ENCODE assay signal across 18 cellular contexts in genomic region chr22:34973016-34973415, GRCh38.
DNase-seq lines count a peak whose midpoint lies in the region; ATAC-seq and TF ChIP-seq lines count a peak whose summit lies in the region.
"Had no signal": no experiment of that assay in that cellular context is flagged by ENCODE, and none has a peak within 500 bp of the region (broad histone marks: within the 10 kb centered on the region; RNA-seq: fewer than 3 reads in every experiment).

No MANE protein-coding gene starts in this region.

- H3K79me1 ChIP-seq in mesenchymal stem cell (replicated peaks; ENCODE audit: low read length, poor library complexity, severe bottlenecking), result no peaks in the 10 kb centered on the region

- ATAC-seq in upper lobe of right lung, result no peak
- ATAC-seq: Panc1 had no signal

- H2BK120ac ChIP-seq in mesenchymal stem cell (ENCODE audit: low read depth, low read length), result no peak overlapping the region

- no peak overlapping the region for H2AK5ac ChIP-seq in mesenchymal stem cell (ENCODE audit: low read length, severe bottlenecking)

- intact Hi-C loops in upper lobe of right lung (cut with DNase I), result no loop called here
- intact Hi-C loops in OCI-LY7 (cut with micrococcal nuclease; ENCODE audit: unreplicated experiment), result no loop called here
- intact Hi-C loops in transverse colon (cut with DNase I; ENCODE audit: low total_unique reads), result no loop called here

- in situ Hi-C loops in transverse colon (cut with MboI; ENCODE audit: low pct_ligation_motif_present in 1 of 4, low pct_unique_long_range_greater_than_20kb in 1 of 4, low sequenced_read_pairs in 3 of 4), result no loop called here

- no peaks in the 10 kb centered on the region for H3K79me2 ChIP-seq in smooth muscle cell (ENCODE audit: low read depth)
- no peaks in the 10 kb centered on the region for H3K79me2 ChIP-seq in OCI-LY7 (ENCODE audit: insufficient read depth, low read depth, low read length)

- H2BK5ac ChIP-seq in mesenchymal stem cell (ENCODE audit: low read depth, low read length, poor library complexity, severe bottlenecking), result no peak overlapping the region

- no peak overlapping the region for H3K14ac ChIP-seq in mesenchymal stem cell (ENCODE audit: low read length in 2 of 2)

- H4K8ac ChIP-seq in mesenchymal stem cell (ENCODE audit: low read length), result no peak overlapping the region

- TF ChIP-seq EP300 in transverse colon (IDR thresholded peaks at IDR 0.05; ENCODE audit: low read depth), result no peak

- H3K9me2 ChIP-seq in OCI-LY7 (ENCODE audit: insufficient read depth, low read length), result no peaks in the 10 kb centered on the region

- DNase-seq in ELF-1 (ENCODE audit: low read depth, low spot score) (peak; percentile 8), adipocyte (ENCODE audit: low read depth) (peak; percentile 8), mesenchymal stem cell (no peak), smooth muscle cell (lab: John Stamatoyannopoulos, UW; ENCODE audit: unreplicated experiment) (no peak), SHP77 (lab: John Stamatoyannopoulos, UW) (no peak), upper lobe of right lung (no peak), OCI-LY7 (ENCODE audit: low spot score) (no peak), transverse colon (no peak)
- DNase-seq: ACHN; Caco-2; CD4-positive, alpha-beta T cell; EL; KG1; NCI-H1417; NCI-H187; NCI-H345; NCI-H524 treated with DMSO at 0.1 percent for 48 hours had no signal

- H2AFZ ChIP-seq in mesenchymal stem cell (ENCODE audit: low read depth, low read length) (no peak overlapping the region), smooth muscle cell (ENCODE audit: low read depth) (no peak overlapping the region), OCI-LY7 (ENCODE audit: low read length) (no peak overlapping the region)

- H3K9ac ChIP-seq in adipocyte (ENCODE audit: low read length) (no peak overlapping the region), mesenchymal stem cell (ENCODE audit: low read length) (no peak overlapping the region), smooth muscle cell (ENCODE audit: low read depth) (no peak overlapping the region)

- 32% methylated on average over 1 of the region's 1 CpG for WGBS in mesenchymal stem cell
- WGBS in smooth muscle cell (ENCODE audit: low lambda C conversion rate), result 89% methylated on average over 1 of the region's 1 CpG
- WGBS in transverse colon (ENCODE audit: low coverage in 1 of 2), 2 donors, result 60 to 83% methylated on average over 1 of the region's 1 CpG

- H3K9me3 ChIP-seq in adipocyte (ENCODE audit: control insufficient read depth, low read length), result no peaks in the 10 kb centered on the region
- no peaks in the 10 kb centered on the region for H3K9me3 ChIP-seq in mesenchymal stem cell (ENCODE audit: control insufficient read depth, low read length)
- H3K9me3 ChIP-seq in smooth muscle cell (replicated peaks; ENCODE audit: low read depth), result no peaks in the 10 kb centered on the region
- H3K9me3 ChIP-seq in upper lobe of right lung, result no peaks in the 10 kb centered on the region
- no peaks in the 10 kb centered on the region for H3K9me3 ChIP-seq in OCI-LY7 (ENCODE audit: low read length)
- H3K9me3 ChIP-seq in transverse colon, result no peaks in the 10 kb centered on the region
- H3K9me3 ChIP-seq: Caco-2 had no signal

- no peak overlapping the region for H2BK15ac ChIP-seq in mesenchymal stem cell (ENCODE audit: low read depth, poor library complexity, severe bottlenecking)

- H3K4me3 ChIP-seq in adipocyte (ENCODE audit: low read length) (no peak overlapping the region), mesenchymal stem cell (ENCODE audit: insufficient read depth in 1 of 2, low read depth in 1 of 2, low read length in 2 of 2) (no peak overlapping the region), smooth muscle cell (no peak overlapping the region), upper lobe of right lung (no peak overlapping the region), OCI-LY7 (ENCODE audit: low read depth, low read length, poor library complexity, severe bottlenecking) (no peak overlapping the region), transverse colon (no peak overlapping the region)

- no peaks in the 10 kb centered on the region for H3K36me3 ChIP-seq in adipocyte (ENCODE audit: control insufficient read depth, insufficient read depth, low read length, severe bottlenecking)
- H3K36me3 ChIP-seq in mesenchymal stem cell (ENCODE audit: control insufficient read depth in 1 of 2, insufficient read depth in 2 of 2, low read depth in 1 of 2, low read length in 2 of 2), result no peaks in the 10 kb centered on the region
- no peaks in the 10 kb centered on the region for H3K36me3 ChIP-seq in smooth muscle cell (ENCODE audit: low read depth)
- H3K36me3 ChIP-seq in upper lobe of right lung, result no peaks in the 10 kb centered on the region
- H3K36me3 ChIP-seq in OCI-LY7 (ENCODE audit: insufficient read depth, low read length), result no peaks in the 10 kb centered on the region
- no peaks in the 10 kb centered on the region for H3K36me3 ChIP-seq in transverse colon

- H3K4ac ChIP-seq in mesenchymal stem cell (ENCODE audit: low read depth in 1 of 2, low read length in 2 of 2), result no peak overlapping the region

- H3K27me3 ChIP-seq in adipocyte (replicated peaks; ENCODE audit: control insufficient read depth, insufficient read depth, low read length) (no peaks in the 10 kb centered on the region), mesenchymal stem cell (ENCODE audit: control insufficient read depth in 1 of 2, insufficient read depth in 1 of 2, low read length in 2 of 2) (no peaks in the 10 kb centered on the region), smooth muscle cell (ENCODE audit: low read depth) (no peaks in the 10 kb centered on the region), upper lobe of right lung (no peaks in the 10 kb centered on the region), transverse colon (peaks cover 3% of the 10 kb centered on the region)

- CTCF ChIA-PET in OCI-LY7 (lab: Charles Lee; ENCODE audit: unreplicated experiment), result no interaction called here

- H3K4me2 ChIP-seq in mesenchymal stem cell (ENCODE audit: low read length, poor library complexity, severe bottlenecking) (no peak overlapping the region), smooth muscle cell (peak overlapping the region; percentile 38), OCI-LY7 (ENCODE audit: low read length) (no peak overlapping the region)

- H4K20me1 ChIP-seq in smooth muscle cell (ENCODE audit: low read depth) (no peaks in the 10 kb centered on the region), OCI-LY7 (ENCODE audit: insufficient read depth, low read length) (no peaks in the 10 kb centered on the region)

- H3F3A ChIP-seq in smooth muscle cell (ENCODE audit: low read depth), result no peaks in the 10 kb centered on the region

- TF ChIP-seq CTCF in smooth muscle cell (IDR thresholded peaks at IDR 0.05; ENCODE audit: borderline replicate concordance, insufficient read depth, poor library complexity, severe bottlenecking), result no peak
- TF ChIP-seq CTCF in upper lobe of right lung (IDR thresholded peaks at IDR 0.05), result no peak
- no peak for TF ChIP-seq CTCF in OCI-LY7 (conservative IDR thresholded peaks at IDR 0.05; ENCODE audit: low read length)
- no peak for TF ChIP-seq CTCF in transverse colon (IDR thresholded peaks at IDR 0.05)

- no peak overlapping the region for H4K91ac ChIP-seq in mesenchymal stem cell (ENCODE audit: low read length)

- no peak overlapping the region for H3K23ac ChIP-seq in mesenchymal stem cell (ENCODE audit: low read length in 2 of 2)

- no peak for TF ChIP-seq POLR2A in transverse colon (IDR thresholded peaks at IDR 0.05)

- BruUV-seq in OCI-LY7 (replicated peaks; lab: Mats Ljungman, UMichigan), result no TSS peak

- no peak overlapping the region for H3K18ac ChIP-seq in mesenchymal stem cell (ENCODE audit: low read depth in 1 of 2, low read length in 2 of 2)

- POLR2A ChIA-PET in OCI-LY7 (lab: Charles Lee), result no interaction called here

- H2BK12ac ChIP-seq in mesenchymal stem cell (ENCODE audit: low read length in 2 of 2), result no peak overlapping the region

- peak overlapping the region; percentile 5 for H3K27ac ChIP-seq in mesenchymal stem cell (ENCODE audit: low read length, poor library complexity, severe bottlenecking)
- peak overlapping the region; percentile 13 for H3K27ac ChIP-seq in smooth muscle cell (ENCODE audit: low read depth)
- no peak overlapping the region for H3K27ac ChIP-seq in upper lobe of right lung
- H3K27ac ChIP-seq in OCI-LY7 (ENCODE audit: low read depth, low read length, poor library complexity, severe bottlenecking), result no peak overlapping the region
- H3K27ac ChIP-seq in transverse colon, result no peak overlapping the region

- H3K4me1 ChIP-seq in adipocyte (ENCODE audit: control insufficient read depth, insufficient read depth, low read length), result no peaks in the 10 kb centered on the region
- no peaks in the 10 kb centered on the region for H3K4me1 ChIP-seq in mesenchymal stem cell (ENCODE audit: control insufficient read depth, insufficient read depth, low read depth, low read length)
- peaks cover 24% of the 10 kb centered on the region for H3K4me1 ChIP-seq in smooth muscle cell (ENCODE audit: low read depth)
- no peaks in the 10 kb centered on the region for H3K4me1 ChIP-seq in upper lobe of right lung
- H3K4me1 ChIP-seq in OCI-LY7 (ENCODE audit: insufficient read depth, low read length, poor library complexity, severe bottlenecking), result no peaks in the 10 kb centered on the region
- H3K4me1 ChIP-seq in transverse colon, result no peaks in the 10 kb centered on the region
- H3K4me1 ChIP-seq: Caco-2 had no signal

Comparison
In these comparisons a context has a peak if more than half of its experiments do, and no peak if none do; other contexts are left out.
1. DNase-seq: peak in ELF-1 (single experiment) and adipocyte (single experiment); none in mesenchymal stem cell (single experiment), smooth muscle cell (single experiment), SHP77 (0 of 2), upper lobe of right lung (single experiment), OCI-LY7 (single experiment) and transverse colon (single experiment).
2. H3K27ac ChIP-seq: peak in mesenchymal stem cell (single experiment) and smooth muscle cell (single experiment); none in upper lobe of right lung (single experiment), OCI-LY7 (single experiment) and transverse colon (0 of 4).